Comparison of ENCODE assay signal across 14 cellular contexts in genomic region chr12:47711448-47711847, GRCh38. TPM values are rescaled to one million over a fixed set of nuclear protein-coding genes. Genes with fewer than 3 reads are reported as not detected.
DNase-seq lines count a peak whose midpoint lies in the region; ATAC-seq and TF ChIP-seq lines count a peak whose summit lies in the region.
"Had no signal": no experiment of that assay in that cellular context is flagged by ENCODE, and none has a peak within 500 bp of the region (broad histone marks: within the 10 kb centered on the region; RNA-seq: fewer than 3 reads in every experiment).

No MANE protein-coding gene starts in this region.

- no peaks in the 10 kb centered on the region for H3K9me3 Mint-ChIP-seq in activated T-helper 2 cell treated with anti-CD3 and anti-CD28 coated beads, Interferon-gamma antibody, Interleukin-2, Interleukin-4, amounts not matched to agents 10 μg/mL and 5 μg/mL and 100 μg/mL, durations not matched to agents 14 hours and 24 hours and 36 hours
- H3K9me3 Mint-ChIP-seq in memory B cell: no peaks in the 10 kb centered on the region
- H3K9me3 Mint-ChIP-seq: CD4-positive, alpha-beta T cell; GM23338 had no signal

- 91% methylated on average over 5 of the region's 5 CpGs for WGBS in HUES64

- no peaks in the 10 kb centered on the region for H3K36me3 ChIP-seq in HUES64 (ENCODE audit: insufficient read depth, low read length)

- no peak overlapping the region for H3K27ac ChIP-seq in HUES64 (ENCODE audit: low read depth, low read length)

- 0 out of 2 replicates have a peak, but pooled peaks cover 3% of the 10 kb centered on the region for H3K4me1 ChIP-seq in HUES64 (ENCODE audit: insufficient read depth, low read length)

- no peak for TF ChIP-seq CTCF in foreskin fibroblast (IDR thresholded peaks at IDR 0.05; ENCODE audit: low read depth, low read length)

- H3K27me3 Mint-ChIP-seq in activated T-helper 2 cell treated with anti-CD3 and anti-CD28 coated beads, Interferon-gamma antibody, Interleukin-2, Interleukin-4, amounts not matched to agents 10 μg/mL and 5 μg/mL and 100 μg/mL, durations not matched to agents 14 hours and 24 hours and 36 hours (ENCODE audit: low read depth): no peaks in the 10 kb centered on the region
- peaks cover 1% of the 10 kb centered on the region for H3K27me3 Mint-ChIP-seq in memory B cell
- H3K27me3 Mint-ChIP-seq: B cell; CD4-positive, alpha-beta T cell had no signal

- H3K9me3 ChIP-seq in HUES64 (ENCODE audit: insufficient read depth, low read depth, low read length): no peaks in the 10 kb centered on the region

- H3K9ac ChIP-seq in HUES64 (ENCODE audit: low read depth, low read length): peak overlapping the region; percentile 8; the same call in 1 of the 2 replicates

- ATAC-seq in memory B cell (ENCODE audit: low read depth) (no peak), HG02884 (IDR thresholded peaks at IDR 0.05; ENCODE audit: unreplicated experiment) (no peak), GM18909 (IDR thresholded peaks at IDR 0.05; ENCODE audit: poor library complexity, unreplicated experiment) (no peak)
- ATAC-seq: GM23338 had no signal

- intact Hi-C loops in activated T-helper 2 cell treated with anti-CD3 and anti-CD28 coated beads, Interferon-gamma antibody, Interleukin-2, Interleukin-4, amounts not matched to agents 10 μg/mL and 5 μg/mL and 100 μg/mL, durations not matched to agents 14 hours and 24 hours and 36 hours (cut with micrococcal nuclease): no loop called here

- no peak overlapping the region for H3K27ac Mint-ChIP-seq in activated T-helper 2 cell treated with anti-CD3 and anti-CD28 coated beads, Interferon-gamma antibody, Interleukin-2, Interleukin-4, amounts not matched to agents 10 μg/mL and 5 μg/mL and 100 μg/mL, durations not matched to agents 14 hours and 24 hours and 36 hours
- peak overlapping the region; percentile 50 for H3K27ac Mint-ChIP-seq in memory B cell
- H3K27ac Mint-ChIP-seq: CD4-positive, alpha-beta T cell; GM23338 had no signal

- DNase-seq in activated T-helper 2 cell treated with anti-CD3 and anti-CD28 coated beads, Interferon-gamma antibody, Interleukin-2, Interleukin-4, amounts not matched to agents 10 μg/mL and 5 μg/mL and 100 μg/mL, durations not matched to agents 14 hours and 24 hours and 36 hours (ENCODE audit: low spot score): peak; percentile 7
- DNase-seq in memory B cell (ENCODE audit: low spot score in 2 of 2) (no peak), ureter (ENCODE audit: low spot score) (peak; percentile 33), foreskin fibroblast (no peak)
- DNase-seq: C1 segment of cervical spinal cord; Calu3; CD4-positive, alpha-beta T cell; DMS 273 treated with DMSO at 0.1 percent for 48 hours; H7 had no signal

- peaks cover 44% of the 10 kb centered on the region for H3K4me1 Mint-ChIP-seq in activated T-helper 2 cell treated with anti-CD3 and anti-CD28 coated beads, Interferon-gamma antibody, Interleukin-2, Interleukin-4, amounts not matched to agents 10 μg/mL and 5 μg/mL and 100 μg/mL, durations not matched to agents 14 hours and 24 hours and 36 hours (ENCODE audit: low read depth)
- peaks cover 39% of the 10 kb centered on the region for H3K4me1 Mint-ChIP-seq in memory B cell

- H3K4me3 ChIP-seq in HUES64 (ENCODE audit: low read length): no peak overlapping the region
- no peak overlapping the region for H3K4me3 ChIP-seq in foreskin fibroblast (ENCODE audit: low read depth in 1 of 2, low read length in 2 of 2)
- H3K4me3 ChIP-seq: GM23338 had no signal

- H3K36me3 Mint-ChIP-seq in activated T-helper 2 cell treated with anti-CD3 and anti-CD28 coated beads, Interferon-gamma antibody, Interleukin-2, Interleukin-4, amounts not matched to agents 10 μg/mL and 5 μg/mL and 100 μg/mL, durations not matched to agents 14 hours and 24 hours and 36 hours (ENCODE audit: low read depth): no peaks in the 10 kb centered on the region
- H3K36me3 Mint-ChIP-seq in memory B cell: no peaks in the 10 kb centered on the region

- H3K27me3 ChIP-seq in HUES64 (ENCODE audit: insufficient read depth, low read length): 0 out of 2 replicates have a peak, but pooled peaks cover 6% of the 10 kb centered on the region

- H3K4me3 Mint-ChIP-seq in activated T-helper 2 cell treated with anti-CD3 and anti-CD28 coated beads, Interferon-gamma antibody, Interleukin-2, Interleukin-4, amounts not matched to agents 10 μg/mL and 5 μg/mL and 100 μg/mL, durations not matched to agents 14 hours and 24 hours and 36 hours (ENCODE audit: low read depth): no peak overlapping the region
- H3K4me3 Mint-ChIP-seq in memory B cell: no peak overlapping the region
- H3K4me3 Mint-ChIP-seq: B cell; CD4-positive, alpha-beta T cell; GM23338 had no signal

RNA-seq across cellular contexts. Expression of gene RPAP3, which starts 5.6 kb away (rescaled TPM):
- 40.2 TPM for polyA plus RNA-seq in HUES64 (2013, experiment 1 of 2)
- 42.5 TPM for polyA plus RNA-seq in HUES64 (2013, experiment 2 of 2)
- 57.4 and 58.7 TPM in 2 replicates for total RNA-seq in activated T-helper 2 cell treated with anti-CD3 and anti-CD28 coated beads, Interferon-gamma antibody, Interleukin-2, Interleukin-4, amounts not matched to agents 10 μg/mL and 5 μg/mL and 100 μg/mL, durations not matched to agents 14 hours and 24 hours and 36 hours
- 35.5 TPM for total RNA-seq in ureter

RNA-seq across cellular contexts. Expression of gene ENDOU, which starts 13.8 kb away (rescaled TPM):
- not detected for polyA plus RNA-seq in HUES64 (2013, experiment 1 of 2)
- polyA plus RNA-seq in HUES64 (2013, experiment 2 of 2): not detected
- total RNA-seq in activated T-helper 2 cell treated with anti-CD3 and anti-CD28 coated beads, Interferon-gamma antibody, Interleukin-2, Interleukin-4, amounts not matched to agents 10 μg/mL and 5 μg/mL and 100 μg/mL, durations not matched to agents 14 hours and 24 hours and 36 hours: not detected in 2 replicates
- 0.89 TPM for total RNA-seq in ureter
- total RNA-seq: B cell; Calu3; CD4-positive, alpha-beta T cell; GM23338; H7 had no signal
- polyA plus RNA-seq: GM23338 had no signal

RNA-seq across cellular contexts. Expression of gene RAPGEF3, which starts 47.2 kb away (rescaled TPM):
- polyA plus RNA-seq in HUES64 (2013, experiment 1 of 2): 3.1 TPM
- 4.4 TPM for polyA plus RNA-seq in HUES64 (2013, experiment 2 of 2)
- 1.8 and 2.7 TPM in 2 replicates for total RNA-seq in activated T-helper 2 cell treated with anti-CD3 and anti-CD28 coated beads, Interferon-gamma antibody, Interleukin-2, Interleukin-4, amounts not matched to agents 10 μg/mL and 5 μg/mL and 100 μg/mL, durations not matched to agents 14 hours and 24 hours and 36 hours
- 83.4 TPM for total RNA-seq in ureter

Comparison
In these comparisons a context has a peak if more than half of its experiments do, and no peak if none do; other contexts are left out.
1. DNase-seq: peak in activated T-helper 2 cell treated with anti-CD3 and anti-CD28 coated beads, Interferon-gamma antibody, Interleukin-2, Interleukin-4, amounts not matched to agents 10 μg/mL and 5 μg/mL and 100 μg/mL, durations not matched to agents 14 hours and 24 hours and 36 hours (single experiment) and ureter (single experiment); none in memory B cell (0 of 2) and foreskin fibroblast (0 of 2).
2. RNA of gene RAPGEF3, which starts 47.2 kb away (total RNA-seq): 83.4 TPM in ureter (single experiment); 1.8 to 2.7 TPM in activated T-helper 2 cell treated with anti-CD3 and anti-CD28 coated beads, Interferon-gamma antibody, Interleukin-2, Interleukin-4, amounts not matched to agents 10 μg/mL and 5 μg/mL and 100 μg/mL, durations not matched to agents 14 hours and 24 hours and 36 hours; every median in the first group is over 10 times any median in the second.